ENCODE assay signal across 12 cellular contexts in genomic region chr16:4179020-4179419, GRCh38.
DNase-seq lines count a peak whose midpoint lies in the region; ATAC-seq and TF ChIP-seq lines count a peak whose summit lies in the region.
"Had no signal": no experiment of that assay in that cellular context is flagged by ENCODE, and none has a peak within 500 bp of the region (broad histone marks: within the 10 kb centered on the region; RNA-seq: fewer than 3 reads in every experiment).

No MANE protein-coding gene starts in this region.

- H3K9me3 ChIP-seq in left ventricle myocardium inferior (replicated peaks) (no peaks in the 10 kb centered on the region), heart left ventricle (no peaks in the 10 kb centered on the region), testis (no peaks in the 10 kb centered on the region)

- TF ChIP-seq POLR2A in heart left ventricle (IDR thresholded peaks at IDR 0.05) (no peak), testis (IDR thresholded peaks at IDR 0.05) (no peak)

- H3K4me3 Mint-ChIP-seq in nephron progenitor cell: no peak overlapping the region
- H3K4me3 Mint-ChIP-seq: dendritic cell treated with granulocyte-macrophage colony-stimulating factor and Interleukin-4, amounts not matched to agents 40 ng/mL and 50 ng/mL, for 4 days had no signal

- no peaks in the 10 kb centered on the region for H3K9me3 Mint-ChIP-seq in nephron progenitor cell
- H3K9me3 Mint-ChIP-seq: dendritic cell treated with granulocyte-macrophage colony-stimulating factor and Interleukin-4, amounts not matched to agents 40 ng/mL and 50 ng/mL, for 4 days had no signal

- H3K4me1 ChIP-seq in left ventricle myocardium inferior (peaks cover 7% of the 10 kb centered on the region), heart left ventricle (peaks cover 0 to 11% (median under 1%) of the 10 kb centered on the region in 12 donors), testis (no peaks in the 10 kb centered on the region)

- H3K27ac ChIP-seq in left ventricle myocardium inferior (replicated peaks) (no peak overlapping the region), heart left ventricle (no peak overlapping the region), testis (no peak overlapping the region)

- TF ChIP-seq CTCF in left ventricle myocardium inferior (IDR thresholded peaks at IDR 0.05; ENCODE audit: borderline replicate concordance) (no peak), heart left ventricle (IDR thresholded peaks at IDR 0.05) (no peak), nephron progenitor cell (IDR thresholded peaks at IDR 0.05) (no peak), testis (IDR thresholded peaks at IDR 0.05) (no peak)

- H3K27me3 Mint-ChIP-seq in nephron progenitor cell (ENCODE audit: low read depth, poor library complexity): peaks cover 3% of the 10 kb centered on the region

- intact Hi-C loops in left ventricle myocardium inferior (cut with micrococcal nuclease): no loop called here
- intact Hi-C loops in heart left ventricle (cut with DNase I): loop anchor here in 3 of 10 donors (5.0 to 10.0 kb wide), 3 partner anchors 52 to 224 kb away; no protein-coding TSS in a partner anchor
- intact Hi-C loops in testis (cut with DNase I; ENCODE audit: low total_unique reads): no loop called here

- H3K27ac Mint-ChIP-seq in nephron progenitor cell: no peak overlapping the region
- H3K27ac Mint-ChIP-seq: dendritic cell treated with granulocyte-macrophage colony-stimulating factor and Interleukin-4, amounts not matched to agents 40 ng/mL and 50 ng/mL, for 4 days had no signal

- H3K4me3 ChIP-seq in left ventricle myocardium inferior (no peak overlapping the region), heart left ventricle (no peak overlapping the region), testis (no peak overlapping the region)

- WGBS in heart left ventricle, 4 donors: 81 to 85% (median 84%) methylated on average over 5 of the region's 5 CpGs
- 81 to 83% methylated on average over 5 of the region's 5 CpGs for WGBS in testis, 2 donors

- H3K36me3 Mint-ChIP-seq in nephron progenitor cell (ENCODE audit: low read depth): no peaks in the 10 kb centered on the region

- H3K4me1 Mint-ChIP-seq in nephron progenitor cell: peaks cover 29% of the 10 kb centered on the region

- DNase-seq in left ventricle myocardium inferior (peak; percentile 22), heart left ventricle (no peak), amniotic epithelial cell (ENCODE audit: low read depth) (peak; percentile 79), inferior parietal cortex (ENCODE audit: extremely low spot score) (peak; percentile 23), nephron progenitor cell (no peak), testis (no peak), NCI-H82 (lab: John Stamatoyannopoulos, UW) (no peak)
- DNase-seq: activated effector memory CD4-positive, alpha-beta T cell treated with anti-CD3 and anti-CD28 coated beads, Interleukin-2, amount 50 U/mL, for 16 hours; NCI-H187; stimulated activated CD4-positive, alpha-beta T cell treated with anti-CD3 and anti-CD28 coated beads, Interleukin-4, amount 100 ng/mL, for 24 hours had no signal

- ATAC-seq in heart left ventricle: no peak
- ATAC-seq in HG03039 (IDR thresholded peaks at IDR 0.05; ENCODE audit: unreplicated experiment): no peak

- no peaks in the 10 kb centered on the region for H3K36me3 ChIP-seq in left ventricle myocardium inferior
- H3K36me3 ChIP-seq in heart left ventricle: no peaks in the 10 kb centered on the region
- H3K36me3 ChIP-seq in testis (ENCODE audit: low read depth, missing control alignments): no peaks in the 10 kb centered on the region

- H3K27me3 ChIP-seq in left ventricle myocardium inferior (ENCODE audit: low read depth): no peaks in the 10 kb centered on the region
- peaks cover 0 to 4% (median 0%) of the 10 kb centered on the region in 9 donors for H3K27me3 ChIP-seq in heart left ventricle
- H3K27me3 ChIP-seq in testis: no peaks in the 10 kb centered on the region

Comparison
In these comparisons a context has a peak if more than half of its experiments do, and no peak if none do; other contexts are left out.
1. DNase-seq: peak in left ventricle myocardium inferior (single experiment), amniotic epithelial cell (single experiment) and inferior parietal cortex (single experiment); none in heart left ventricle (0 of 5), nephron progenitor cell (single experiment), testis (single experiment) and NCI-H82 (single experiment).